Comparison of ENCODE assay signal across 16 cellular contexts in genomic region chr9:34157308-34157707, GRCh38. TPM values are rescaled to one million over a fixed set of nuclear protein-coding genes. Genes with fewer than 3 reads are reported as not detected.
A peak's percentile ranks its signal among the peaks of the same experiment; 100 is the strongest.
DNase-seq lines count a peak whose midpoint lies in the region; ATAC-seq, FAIRE-seq and TF ChIP-seq lines count a peak whose summit lies in the region.
"Had no signal": no experiment of that assay in that cellular context is flagged by ENCODE, and none has a peak within 500 bp of the region (broad histone marks: within the 10 kb centered on the region; RNA-seq: fewer than 3 reads in every experiment).

No MANE protein-coding gene starts in this region.

- no peak overlapping the region for H3K27ac ChIP-seq in HepG2 (ENCODE audit: extremely low read length, insufficient read depth, low read length)
- no peak overlapping the region for H3K27ac ChIP-seq in right lobe of liver
- no peak overlapping the region for H3K27ac ChIP-seq in caudate nucleus (ENCODE audit: low read depth, low read length)
- H3K27ac ChIP-seq: GM23248 had no signal

- H3K9ac ChIP-seq in HepG2 (ENCODE audit: insufficient read depth, low read depth, low read length), result no peak overlapping the region
- H3K9ac ChIP-seq: GM23248 had no signal

- H3K9me3 ChIP-seq in HepG2 (ENCODE audit: low read length), result no peaks in the 10 kb centered on the region
- no peaks in the 10 kb centered on the region for H3K9me3 ChIP-seq in right lobe of liver
- no peaks in the 10 kb centered on the region for H3K9me3 ChIP-seq in T-helper 17 cell (ENCODE audit: control insufficient read depth, low read length, poor library complexity, severe bottlenecking)

- H3K27me3 ChIP-seq in HepG2 (ENCODE audit: control insufficient read depth in 1 of 2, insufficient read depth in 2 of 2, low read length in 2 of 2), result no peaks in the 10 kb centered on the region; a peak in 1 of 5 replicates
- H3K27me3 ChIP-seq in right lobe of liver, result no peaks in the 10 kb centered on the region

- DNase-seq in HepG2 (ENCODE audit: low spot score) (no peak), right lobe of liver (no peak), T-helper 17 cell (no peak), nephron progenitor cell (no peak), caudate nucleus (lab: John Stamatoyannopoulos, UW) (no peak), HPDE6-E6E7 (ENCODE audit: extremely low spot score) (no peak), NCI-H345 treated with DMSO at 0.1 percent for 48 hours (lab: John Stamatoyannopoulos, UW; ENCODE audit: unreplicated experiment) (no peak)
- DNase-seq in stimulated activated naive CD4-positive, alpha-beta T cell (lab: John Stamatoyannopoulos, UW), result no peak
- DNase-seq: C1 segment of cervical spinal cord; CD4-positive, alpha-beta T cell; DMS79; GM23248; H7 had no signal

- H3K36me3 ChIP-seq in HepG2 (replicated peaks in 1 of 2; ENCODE audit: control insufficient read depth in 1 of 2, insufficient read depth in 2 of 2, low read length in 2 of 2) (no peaks in the 10 kb centered on the region), right lobe of liver (no peaks in the 10 kb centered on the region)

- intact Hi-C loops in HepG2 (cut with micrococcal nuclease; ENCODE audit: unreplicated experiment), result no loop called here
- intact Hi-C loops in right lobe of liver (cut with DNase I), result no loop called here

- in situ Hi-C loops in HepG2 (cut with HindIII; ENCODE audit: extremely low pct_ligation_motif_present, low pct_unique_long_range_greater_than_20kb), result no loop called here

- peaks cover 27% of the 10 kb centered on the region for H3K4me1 ChIP-seq in HepG2 (ENCODE audit: insufficient read depth, low read length)
- H3K4me1 ChIP-seq in right lobe of liver, result peaks cover 0 to 5% (median 0%) of the 10 kb centered on the region in 4 donors

- H3K4me3 ChIP-seq in HepG2 (replicated peaks in 1 of 3; ENCODE audit: insufficient read depth in 1 of 3, low read depth in 2 of 3, low read length in 3 of 3), result no peak overlapping the region
- no peak overlapping the region for H3K4me3 ChIP-seq in right lobe of liver
- H3K4me3 ChIP-seq: GM12878, GM23248 had no signal

- H3K36me3 Mint-ChIP-seq in T-helper 17 cell (ENCODE audit: low read depth), result no peaks in the 10 kb centered on the region
- H3K36me3 Mint-ChIP-seq in nephron progenitor cell (ENCODE audit: low read depth), result no peaks in the 10 kb centered on the region

- TF ChIP-seq EP300 in HepG2 (IDR thresholded peaks at IDR 0.05; ENCODE audit: low read depth in 2 of 2, low read length in 2 of 2), result no peak
- no peak for TF ChIP-seq EP300 in HepG2 (CRISPR knock-in tag; IDR thresholded peaks at IDR 0.05; ENCODE audit: borderline replicate concordance)

- H3K4me3 Mint-ChIP-seq in T-helper 17 cell (no peak overlapping the region), nephron progenitor cell (no peak overlapping the region)
- H3K4me3 Mint-ChIP-seq: B cell; CD4-positive, alpha-beta T cell had no signal

- CTCF ChIA-PET in HepG2 (lab: Yijun Ruan, JAX; ENCODE audit: low intra/inter-chr PET ratio, low total read pairs), result no interaction called here

- no peaks in the 10 kb centered on the region for H3K4me1 Mint-ChIP-seq in T-helper 17 cell
- H3K4me1 Mint-ChIP-seq in nephron progenitor cell, result peaks cover 34% of the 10 kb centered on the region
- H3K4me1 Mint-ChIP-seq: B cell had no signal

- no peak for TF ChIP-seq RAD21 in HepG2 (CRISPR knock-in tag; IDR thresholded peaks at IDR 0.05)

- H4K20me1 ChIP-seq in HepG2 (ENCODE audit: insufficient read depth, low read length), result no peaks in the 10 kb centered on the region

- POLR2A ChIA-PET in HepG2 (lab: Yijun Ruan, JAX), result interaction anchor here (5.6 kb wide), 1 partner anchor 22 kb away, joined by 35 read pairs; the partner anchor contains the start of gene UBAP1

- H3K9me3 Mint-ChIP-seq in nephron progenitor cell, result no peaks in the 10 kb centered on the region
- H3K9me3 Mint-ChIP-seq: CD4-positive, alpha-beta T cell had no signal

- WGBS in HepG2 (ENCODE audit: low lambda C conversion rate), result 0% methylated on average over 1 of the region's 1 CpG
- WGBS in right lobe of liver (ENCODE audit: insufficient coverage, low coverage, low lambda C conversion rate, missing lambda C conversion rate), result 90% methylated on average over 1 of the region's 1 CpG

- FAIRE-seq in HepG2 (lab: Jason Lieb, UNC), result no peak
- FAIRE-seq: GM12878, GM18507 had no signal

- ATAC-seq in HepG2 (no peak), right lobe of liver (no peak), T-helper 17 cell (no peak)
- ATAC-seq: GM12878 had no signal

- H3K27me3 Mint-ChIP-seq in T-helper 17 cell, result no peaks in the 10 kb centered on the region
- H3K27me3 Mint-ChIP-seq in nephron progenitor cell (ENCODE audit: low read depth, poor library complexity), result peaks cover 6% of the 10 kb centered on the region
- H3K27me3 Mint-ChIP-seq: CD4-positive, alpha-beta T cell had no signal

- no TSS peak for BruUV-seq in HepG2 (replicated peaks; lab: Mats Ljungman, UMichigan)

- TF ChIP-seq POLR2A in HepG2 (IDR thresholded peaks at IDR 0.05; ENCODE audit: insufficient read depth in 1 of 2, low read depth in 2 of 2, low read length in 2 of 2), result no peak
- no peak for TF ChIP-seq POLR2A in right lobe of liver (IDR thresholded peaks at IDR 0.05)

- no peaks in the 10 kb centered on the region for H3K79me2 ChIP-seq in HepG2 (ENCODE audit: insufficient read depth, low read length)

- no peak for TF ChIP-seq CTCF in HepG2 (CRISPR knock-in tag; IDR thresholded peaks at IDR 0.05)
- TF ChIP-seq CTCF in right lobe of liver (IDR thresholded peaks at IDR 0.05), result no peak
- no peak for TF ChIP-seq CTCF in nephron progenitor cell (IDR thresholded peaks at IDR 0.05)

- no peak overlapping the region for H2AFZ ChIP-seq in HepG2 (ENCODE audit: low read length)
- H2AFZ ChIP-seq: GM23248 had no signal

- H3K27ac Mint-ChIP-seq in T-helper 17 cell (peak overlapping the region; percentile 27), nephron progenitor cell (peak overlapping the region; percentile 71)
- H3K27ac Mint-ChIP-seq: B cell; CD4-positive, alpha-beta T cell had no signal

- peak overlapping the region; percentile 0; the same call in 1 of the 2 replicates for H3K4me2 ChIP-seq in HepG2 (ENCODE audit: low read depth, low read length)

TF ChIP-seq in HepG2, 621 proteins besides CTCF, POLR2A, EP300 and RAD21:
- TF ChIP-seq THAP11 (CRISPR knock-in tag; IDR thresholded peaks at IDR 0.05), result no peak
TF ChIP-seq in HepG2: peak in this region for 0.

RNA-seq across cellular contexts. Expression of gene UBAP1, which starts 21.5 kb away (rescaled TPM):
- 19.5 and 25.0 TPM in 2 replicates for total RNA-seq in HepG2 (2016; rRNA removed; fragmentation: Illumina TruSeq; extraction: Trizol)
- total RNA-seq in HepG2 (2016; cell fraction: cytosol; rRNA removed; fragmentation: Illumina TruSeq; extraction: Trizol; ENCODE audit: low read depth), result 11.2 and 12.8 TPM in 2 replicates
- total RNA-seq in HepG2 (2016; cell fraction: insoluble cytoplasmic fraction; rRNA removed; fragmentation: Illumina TruSeq; extraction: Trizol), result 20.1 and 22.4 TPM in 2 replicates
- total RNA-seq in HepG2 (2016; cell fraction: membrane; rRNA removed; fragmentation: Illumina TruSeq; extraction: Trizol), result 30.4 and 31.7 TPM in 2 replicates
- total RNA-seq in HepG2 (2016; cell fraction: nucleus; rRNA removed; fragmentation: Illumina TruSeq; extraction: Trizol), result 10.6 and 14.8 TPM in 2 replicates
- 39.9 and 40.5 TPM in 2 replicates for polyA plus RNA-seq in HepG2 (2011; rRNA removed)
- 31.0 and 35.5 TPM in 2 replicates for polyA plus RNA-seq in HepG2 (2011; cell fraction: cytosol; rRNA removed)
- polyA plus RNA-seq in HepG2 (2011; cell fraction: nucleus; rRNA removed), result 14.8 and 17.8 TPM in 2 replicates
- 25.4 and 29.3 TPM in 2 replicates for polyA plus RNA-seq in HepG2 (2012)
- 12.6 and 14.8 TPM in 2 replicates for polyA plus RNA-seq in HepG2 (2016; cell fraction: cytosol; fragmentation: Illumina TruSeq; extraction: Trizol; ENCODE audit: low read depth)
- polyA plus RNA-seq in HepG2 (2016; cell fraction: insoluble cytoplasmic fraction; fragmentation: Illumina TruSeq; extraction: Trizol; ENCODE audit: low read depth), result 38.0 and 43.8 TPM in 2 replicates
- polyA plus RNA-seq in HepG2 (2016; cell fraction: membrane; fragmentation: Illumina TruSeq; extraction: Trizol; ENCODE audit: low read depth), result 35.6 and 36.0 TPM in 2 replicates
- polyA plus RNA-seq in HepG2 (2016; cell fraction: nucleus; fragmentation: Illumina TruSeq; extraction: Trizol; ENCODE audit: insufficient read depth, low read depth), result 27.9 and 28.4 TPM in 2 replicates
- 46.0 and 93.6 TPM in 2 replicates for polyA minus RNA-seq in HepG2 (2011; rRNA and poly(A)+ RNA removed; ENCODE audit: low replicate concordance)
- polyA minus RNA-seq in HepG2 (2011; cell fraction: cytosol; rRNA and poly(A)+ RNA removed), result 21.2 and 24.1 TPM in 2 replicates
- 14.9 and 19.9 TPM in 2 replicates for polyA minus RNA-seq in HepG2 (2011; cell fraction: nucleus; rRNA and poly(A)+ RNA removed)
- total RNA-seq in right lobe of liver, result 10 to 100 TPM; 24.3 to 38.1 (median 29.7) TPM
- 10 to 100 TPM; 63.3 to 68.2 TPM for total RNA-seq in T-helper 17 cell

RNA-seq across cellular contexts. Expression of gene DCAF12, which starts 30.8 kb away (rescaled TPM):
- total RNA-seq in HepG2 (2016; rRNA removed; fragmentation: Illumina TruSeq; extraction: Trizol) (26.8 and 36.6 TPM in 2 replicates), right lobe of liver (10 to 100 TPM; 14.9 to 21.0 (median 17.5) TPM), T-helper 17 cell (10 to 100 TPM; 14.8 TPM)
- total RNA-seq in HepG2 (2016; cell fraction: cytosol; rRNA removed; fragmentation: Illumina TruSeq; extraction: Trizol; ENCODE audit: low read depth), result 5.5 and 5.9 TPM in 2 replicates
- 26.7 and 35.4 TPM in 2 replicates for total RNA-seq in HepG2 (2016; cell fraction: insoluble cytoplasmic fraction; rRNA removed; fragmentation: Illumina TruSeq; extraction: Trizol)
- total RNA-seq in HepG2 (2016; cell fraction: membrane; rRNA removed; fragmentation: Illumina TruSeq; extraction: Trizol), result 22.9 and 23.0 TPM in 2 replicates
- total RNA-seq in HepG2 (2016; cell fraction: nucleus; rRNA removed; fragmentation: Illumina TruSeq; extraction: Trizol), result 17.6 and 18.2 TPM in 2 replicates
- polyA plus RNA-seq in HepG2 (2011; rRNA removed), result 37.4 and 38.8 TPM in 2 replicates
- polyA plus RNA-seq in HepG2 (2011; cell fraction: cytosol; rRNA removed), result 24.7 and 32.7 TPM in 2 replicates
- 15.0 and 20.8 TPM in 2 replicates for polyA plus RNA-seq in HepG2 (2011; cell fraction: nucleus; rRNA removed)
- polyA plus RNA-seq in HepG2 (2012), result 24.8 and 25.9 TPM in 2 replicates
- 2.7 and 3.0 TPM in 2 replicates for polyA plus RNA-seq in HepG2 (2016; cell fraction: cytosol; fragmentation: Illumina TruSeq; extraction: Trizol; ENCODE audit: low read depth)
- polyA plus RNA-seq in HepG2 (2016; cell fraction: insoluble cytoplasmic fraction; fragmentation: Illumina TruSeq; extraction: Trizol; ENCODE audit: low read depth), result 47.0 and 48.8 TPM in 2 replicates
- polyA plus RNA-seq in HepG2 (2016; cell fraction: membrane; fragmentation: Illumina TruSeq; extraction: Trizol; ENCODE audit: low read depth), result 14.1 and 14.3 TPM in 2 replicates
- 24.1 and 24.6 TPM in 2 replicates for polyA plus RNA-seq in HepG2 (2016; cell fraction: nucleus; fragmentation: Illumina TruSeq; extraction: Trizol; ENCODE audit: insufficient read depth, low read depth)
- 59.5 and 125 TPM in 2 replicates for polyA minus RNA-seq in HepG2 (2011; rRNA and poly(A)+ RNA removed; ENCODE audit: low replicate concordance)
- polyA minus RNA-seq in HepG2 (2011; cell fraction: cytosol; rRNA and poly(A)+ RNA removed), result 19.9 and 21.3 TPM in 2 replicates
- polyA minus RNA-seq in HepG2 (2011; cell fraction: nucleus; rRNA and poly(A)+ RNA removed), result 24.5 and 30.1 TPM in 2 replicates
